15 cellular contexts compared by ENCODE assay signal in genomic region chr5:93349613-93350012, GRCh38.
DNase-seq lines count a peak whose midpoint lies in the region; FAIRE-seq and TF ChIP-seq lines count a peak whose summit lies in the region.
"Had no signal": no experiment of that assay in that cellular context is flagged by ENCODE, and none has a peak within 500 bp of the region (broad histone marks: within the 10 kb centered on the region; RNA-seq: fewer than 3 reads in every experiment).

No MANE protein-coding gene starts in this region.

- CTCF ChIA-PET in Calu3 (lab: Charles Lee) = no interaction called here

- H3K27ac Mint-ChIP-seq in Calu3 (ENCODE audit: unreplicated experiment) = no peak overlapping the region

- H3K36me3 Mint-ChIP-seq in Calu3 (ENCODE audit: insufficient read depth, unreplicated experiment) = no peaks in the 10 kb centered on the region

- no peaks in the 10 kb centered on the region for H3K36me3 ChIP-seq in kidney epithelial cell (ENCODE audit: control insufficient read depth, insufficient read depth, low read length)
- H3K36me3 ChIP-seq: prostate gland had no signal

- FAIRE-seq in HTR-8/SVneo (lab: Jason Lieb, UNC) = no peak
- FAIRE-seq: islet of Langerhans had no signal

- intact Hi-C loops in Calu3 (cut with micrococcal nuclease; ENCODE audit: unreplicated experiment) = loop anchor here (10.0 kb wide), 1 partner anchor 185 kb away; no protein-coding TSS in a partner anchor

- H3K27me3 Mint-ChIP-seq in Calu3 (ENCODE audit: unreplicated experiment) = no peaks in the 10 kb centered on the region
- H3K27me3 Mint-ChIP-seq: central memory CD8-positive, alpha-beta T cell; stimulated activated naive CD8-positive, alpha-beta T cell treated with anti-CD3 and anti-CD28 coated beads, Interleukin-15, amount 100 ng/mL, for 72 hours had no signal

- no TSS peak for BruUV-seq in Calu3 (replicated peaks; lab: Mats Ljungman, UMichigan)

- H3K27me3 ChIP-seq in kidney epithelial cell (ENCODE audit: control insufficient read depth, insufficient read depth, low read length) = no peaks in the 10 kb centered on the region

- H3K4me3 Mint-ChIP-seq in Calu3 (ENCODE audit: low read depth, unreplicated experiment) = no peak overlapping the region
- H3K4me3 Mint-ChIP-seq: central memory CD8-positive, alpha-beta T cell; stimulated activated naive CD8-positive, alpha-beta T cell treated with anti-CD3 and anti-CD28 coated beads, Interleukin-15, amount 100 ng/mL, for 72 hours had no signal

- H3K4me1 Mint-ChIP-seq in Calu3 (ENCODE audit: low read depth, unreplicated experiment) = no peaks in the 10 kb centered on the region
- H3K4me1 Mint-ChIP-seq: central memory CD8-positive, alpha-beta T cell; stimulated activated naive CD8-positive, alpha-beta T cell treated with anti-CD3 and anti-CD28 coated beads, Interleukin-15, amount 100 ng/mL, for 72 hours had no signal

- no peaks in the 10 kb centered on the region for H3K9me3 Mint-ChIP-seq in Calu3 (ENCODE audit: low read depth, unreplicated experiment)
- H3K9me3 Mint-ChIP-seq: central memory CD8-positive, alpha-beta T cell; stimulated activated naive CD8-positive, alpha-beta T cell treated with anti-CD3 and anti-CD28 coated beads, Interleukin-15, amount 100 ng/mL, for 72 hours had no signal

- in situ Hi-C loops in astrocyte of the spinal cord (cut with HindIII; ENCODE audit: low sequenced_read_pairs) = no loop called here

- TF ChIP-seq CTCF in astrocyte of the spinal cord (IDR thresholded peaks at IDR 0.05; ENCODE audit: low read depth, low read length) = no peak
- TF ChIP-seq CTCF in kidney epithelial cell (IDR thresholded peaks at IDR 0.05; ENCODE audit: insufficient read depth, low read length, poor library complexity, severe bottlenecking) = no peak
- no peak for TF ChIP-seq CTCF in Calu3 (IDR thresholded peaks at IDR 0.05; ENCODE audit: unreplicated experiment)

- H3K4me3 ChIP-seq in astrocyte of the spinal cord (ENCODE audit: low read depth, low read length) (no peak overlapping the region), kidney epithelial cell (ENCODE audit: low read depth, low read length) (no peak overlapping the region)
- H3K4me3 ChIP-seq: prostate gland had no signal

- DNase-seq in DMS53 (lab: John Stamatoyannopoulos, UW) (peak; percentile 95), HTR-8/SVneo (ENCODE audit: insufficient read length, low spot score) (peak; percentile 24), astrocyte of the spinal cord (ENCODE audit: low read depth, low spot score) (peak; percentile 95), kidney epithelial cell (ENCODE audit: low read depth) (peak; percentile 62), CD1c-positive myeloid dendritic cell (ENCODE audit: extremely low spot score) (no peak), AML-193 (lab: John Stamatoyannopoulos, UW) (no peak), Calu3 (no peak)
- no peak for DNase-seq in stimulated activated CD4-positive, alpha-beta T cell treated with anti-CD3 and anti-CD28 coated beads, Interleukin-4, amount 100 ng/mL, for 1 hour
- DNase-seq: activated CD4-positive, alpha-beta T cell treated with anti-CD3 and anti-CD28 coated beads, Interleukin-2, amount 50 U/mL, for 4 hours; activated gamma-delta T cell; stimulated activated naive CD8-positive, alpha-beta T cell treated with anti-CD3 and anti-CD28 coated beads, Interleukin-15, amount 100 ng/mL, for 72 hours; T-helper 9 cell had no signal

Comparison
In these comparisons a context has a peak if more than half of its experiments do, and no peak if none do; other contexts are left out.
1. DNase-seq: peak in DMS53 (single experiment), HTR-8/SVneo (single experiment), astrocyte of the spinal cord (single experiment) and kidney epithelial cell (single experiment); none in CD1c-positive myeloid dendritic cell (single experiment), AML-193 (0 of 2), stimulated activated CD4-positive, alpha-beta T cell treated with anti-CD3 and anti-CD28 coated beads, Interleukin-4, amount 100 ng/mL, for 1 hour (single experiment) and Calu3 (single experiment).